9 cellular contexts compared by ENCODE assay signal in genomic region chrX:136168929-136169735, GRCh38. TPM values are rescaled to one million over a fixed set of nuclear protein-coding genes. Genes with fewer than 3 reads are reported as not detected.
DNase-seq lines count a peak whose midpoint lies in the region; ATAC-seq and TF ChIP-seq lines count a peak whose summit lies in the region.
"Had no signal": no experiment of that assay in that cellular context is flagged by ENCODE, and none has a peak within 500 bp of the region (broad histone marks: within the 10 kb centered on the region; RNA-seq: fewer than 3 reads in every experiment).

No MANE protein-coding gene starts in this region.

- H4K20me1 ChIP-seq in BLaER1 treated with 17β-estradiol and CSF1 and Interleukin-3, amounts not matched to agents 10 nM and 100 nM = peaks cover 0 to 31% (median 6%) of the 10 kb centered on the region in 11 experiments; a peak in 10 of 22 replicates

- WGBS in esophagus, 2 donors = 26 to 32% methylated on average over 17 of the region's 17 CpGs

- peak; percentile 48 for DNase-seq in NCI-H524 treated with DMSO at 0.1 percent for 48 hours (lab: John Stamatoyannopoulos, UW)
- no peak for DNase-seq in activated T-cell treated with anti-CD3 and anti-CD28 coated beads, Interleukin-2, amount 50 U/mL, for 48 hours

- peak overlapping the region in 2 of 11 experiments; percentile 16 to 17; a peak in 2 of 22 replicates for H3K27ac ChIP-seq in BLaER1 treated with 17β-estradiol and CSF1 and Interleukin-3, amounts not matched to agents 10 nM and 100 nM
- peak overlapping the region; percentile 71 to 79 for H3K27ac ChIP-seq in esophagus (ENCODE audit: low read depth in 2 of 2, low read length in 1 of 2)

- H3K4me1 ChIP-seq in BLaER1 treated with 17β-estradiol and CSF1 and Interleukin-3, amounts not matched to agents 10 nM and 100 nM = peaks cover 0 to 19% (median 15%) of the 10 kb centered on the region in 10 experiments; a peak in 16 of 20 replicates
- H3K4me1 ChIP-seq in esophagus (ENCODE audit: control insufficient read depth in 2 of 2, insufficient read depth in 2 of 2, low read length in 1 of 2) = no peaks in the 10 kb centered on the region

- H3K27me3 ChIP-seq in BLaER1 treated with 17β-estradiol and CSF1 and Interleukin-3, amounts not matched to agents 10 nM and 100 nM = peaks cover 95 to 100% (median 98%) of the 10 kb centered on the region in 11 experiments
- no peaks in the 10 kb centered on the region for H3K27me3 ChIP-seq in esophagus (ENCODE audit: control insufficient read depth in 1 of 2, insufficient read depth in 2 of 2, low read length in 2 of 2)

- no peaks in the 10 kb centered on the region for H3K27me3 Mint-ChIP-seq in nephron (ENCODE audit: low read depth)

- no peak for ATAC-seq in GM21367 (IDR thresholded peaks at IDR 0.05; ENCODE audit: unreplicated experiment)
- ATAC-seq in GM18511 (IDR thresholded peaks at IDR 0.05; ENCODE audit: unreplicated experiment) = no peak
- ATAC-seq in HG03135 (IDR thresholded peaks at IDR 0.05; ENCODE audit: unreplicated experiment) = no peak
- ATAC-seq: GM12878 had no signal

- H3K36me3 ChIP-seq in BLaER1 treated with 17β-estradiol and CSF1 and Interleukin-3, amounts not matched to agents 10 nM and 100 nM = peaks cover 0 to 14% (median 0%) of the 10 kb centered on the region in 11 experiments; a peak in 1 of 22 replicates
- no peaks in the 10 kb centered on the region for H3K36me3 ChIP-seq in esophagus (ENCODE audit: control insufficient read depth in 2 of 2, insufficient read depth in 2 of 2, low read length in 1 of 2)

- no peak overlapping the region for H3K4me3 Mint-ChIP-seq in nephron

- peak overlapping the region in 10 of 11 experiments; percentile 7 to 59 (median 44); a peak in 19 of 22 replicates for H3K4me2 ChIP-seq in BLaER1 treated with 17β-estradiol and CSF1 and Interleukin-3, amounts not matched to agents 10 nM and 100 nM

- H3K9ac ChIP-seq in BLaER1 treated with 17β-estradiol and CSF1 and Interleukin-3, amounts not matched to agents 10 nM and 100 nM = no peak overlapping the region

- no peak overlapping the region for H3K4me3 ChIP-seq in BLaER1 treated with 17β-estradiol and CSF1 and Interleukin-3, amounts not matched to agents 10 nM and 100 nM
- H3K4me3 ChIP-seq in esophagus (ENCODE audit: low read depth in 1 of 2, low read length in 2 of 2) = no peak overlapping the region
- H3K4me3 ChIP-seq: GM12878 had no signal

- no peak for TF ChIP-seq CTCF in nephron (IDR thresholded peaks at IDR 0.05; ENCODE audit: unreplicated experiment in 3 of 3)

- H3K9me3 ChIP-seq in BLaER1 treated with 17β-estradiol and CSF1 and Interleukin-3, amounts not matched to agents 10 nM and 100 nM (replicated peaks in 1 of 11) = no peaks in the 10 kb centered on the region
- no peaks in the 10 kb centered on the region for H3K9me3 ChIP-seq in esophagus (ENCODE audit: control insufficient read depth in 2 of 2, insufficient read depth in 1 of 2, low read depth in 1 of 2, low read length in 1 of 2)

- H3K9me3 Mint-ChIP-seq in nephron = peaks cover 2% of the 10 kb centered on the region

- H3K4me1 Mint-ChIP-seq in nephron = peaks cover 28% of the 10 kb centered on the region

- peak overlapping the region; percentile 8 to 54 (median 45) for H3K27ac Mint-ChIP-seq in nephron

- H3K36me3 Mint-ChIP-seq in nephron (ENCODE audit: low read depth) = no peaks in the 10 kb centered on the region

RNA-seq across cellular contexts. Expression of gene FHL1, which starts 21.8 kb away (rescaled TPM):
- 100 to 1,000 TPM in 1 of 2 donors, 10 to 100 TPM in 1; 70.7 to 127 TPM for polyA plus RNA-seq in esophagus
